ENCODE assay signal across 13 cellular contexts in the genomic region with DNA sequence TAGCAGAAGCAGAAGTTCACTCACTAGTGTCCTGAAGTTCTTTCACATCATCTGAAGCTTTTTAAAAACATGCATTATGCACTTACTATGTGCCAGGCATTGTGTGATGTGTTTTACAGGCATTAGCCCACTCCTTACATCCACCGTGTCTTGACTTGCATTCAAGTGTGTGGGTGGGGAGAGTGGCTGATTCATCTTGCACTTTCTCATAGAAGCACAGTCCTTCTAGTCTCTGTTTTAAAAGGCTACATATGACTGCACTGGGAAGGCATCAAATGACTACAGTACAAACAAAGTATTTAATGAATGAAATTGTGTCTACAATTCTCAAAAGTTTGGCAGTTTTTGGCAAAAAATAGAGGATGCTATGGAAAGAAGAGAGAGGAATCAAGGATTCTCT. TPM values are rescaled to one million over a fixed set of nuclear protein-coding genes. Genes with fewer than 3 reads are reported as not detected.
DNase-seq lines count a peak whose midpoint lies in the region; ATAC-seq and TF ChIP-seq lines count a peak whose summit lies in the region.
"Had no signal": no experiment of that assay in that cellular context is flagged by ENCODE, and none has a peak within 500 bp of the region (broad histone marks: within the 10 kb centered on the region; RNA-seq: fewer than 3 reads in every experiment).

No MANE protein-coding gene starts in this region.

- H3K36me3 Mint-ChIP-seq in activated CD4-positive, alpha-beta T cell treated with anti-CD3 and anti-CD28 coated beads, Interleukin-2, amount 10 ng/mL, durations not matched to agents 7 days and 5 days (ENCODE audit: low read depth), result no peaks in the 10 kb centered on the region
- peaks cover 40% of the 10 kb centered on the region for H3K36me3 Mint-ChIP-seq in nephron progenitor cell (ENCODE audit: low read depth)

- H3K4me3 Mint-ChIP-seq in activated CD4-positive, alpha-beta T cell treated with anti-CD3 and anti-CD28 coated beads, Interleukin-2, amount 10 ng/mL, durations not matched to agents 7 days and 5 days, result no peak overlapping the region
- H3K4me3 Mint-ChIP-seq in nephron progenitor cell, result no peak overlapping the region
- H3K4me3 Mint-ChIP-seq: nephron had no signal

- H3K4me1 Mint-ChIP-seq in activated CD4-positive, alpha-beta T cell treated with anti-CD3 and anti-CD28 coated beads, Interleukin-2, amount 10 ng/mL, durations not matched to agents 7 days and 5 days, result no peaks in the 10 kb centered on the region
- peaks cover 32% of the 10 kb centered on the region for H3K4me1 Mint-ChIP-seq in nephron progenitor cell
- H3K4me1 Mint-ChIP-seq: nephron had no signal

- no peak for TF ChIP-seq CTCF in nephron progenitor cell (IDR thresholded peaks at IDR 0.05)

- POLR2A ChIA-PET in activated CD4-positive, alpha-beta T cell treated with anti-CD3 and anti-CD28 coated beads, Interleukin-2, amount 10 ng/mL, durations not matched to agents 7 days and 5 days (lab: Charles Lee), result no interaction called here

- no peak overlapping the region for H3K27ac Mint-ChIP-seq in activated CD4-positive, alpha-beta T cell treated with anti-CD3 and anti-CD28 coated beads, Interleukin-2, amount 10 ng/mL, durations not matched to agents 7 days and 5 days
- H3K27ac Mint-ChIP-seq in nephron progenitor cell, result peak overlapping the region; percentile 66
- H3K27ac Mint-ChIP-seq: nephron had no signal

- CTCF ChIA-PET in activated CD4-positive, alpha-beta T cell treated with anti-CD3 and anti-CD28 coated beads, Interleukin-2, amount 10 ng/mL, durations not matched to agents 7 days and 5 days (lab: Charles Lee), result no interaction called here

- no peaks in the 10 kb centered on the region for H3K27me3 Mint-ChIP-seq in activated CD4-positive, alpha-beta T cell treated with anti-CD3 and anti-CD28 coated beads, Interleukin-2, amount 10 ng/mL, durations not matched to agents 7 days and 5 days
- peaks cover 4% of the 10 kb centered on the region for H3K27me3 Mint-ChIP-seq in nephron progenitor cell (ENCODE audit: low read depth, poor library complexity)

- DNase-seq in activated CD4-positive, alpha-beta T cell treated with anti-CD3 and anti-CD28 coated beads for 48 hours, result peak; percentile 11
- DNase-seq in activated CD4-positive, alpha-beta T cell treated with anti-CD3 and anti-CD28 coated beads, Interleukin-2, amount 10 ng/mL, durations not matched to agents 7 days and 5 days, result no peak
- DNase-seq in nephron progenitor cell (no peak), AG20443 (ENCODE audit: low spot score) (no peak), NCI-H128 (lab: John Stamatoyannopoulos, UW; ENCODE audit: unreplicated experiment) (no peak), NCI-H146 (lab: John Stamatoyannopoulos, UW) (no peak)
- DNase-seq: 8988T; islet precursor cell; NCI-H2107; stimulated activated CD8-positive, alpha-beta memory T cell treated with anti-CD3 and anti-CD28 coated beads, Interleukin-4, amount 100 ng/mL, for 48 hours had no signal

- peak; percentile 80 for ATAC-seq in HG02588 (IDR thresholded peaks at IDR 0.05; ENCODE audit: unreplicated experiment)
- ATAC-seq in HG03558 (IDR thresholded peaks at IDR 0.05; ENCODE audit: extremely low read depth, unreplicated experiment), result peak; percentile 51

- H3K9me3 Mint-ChIP-seq in activated CD4-positive, alpha-beta T cell treated with anti-CD3 and anti-CD28 coated beads, Interleukin-2, amount 10 ng/mL, durations not matched to agents 7 days and 5 days, result no peaks in the 10 kb centered on the region
- no peaks in the 10 kb centered on the region for H3K9me3 Mint-ChIP-seq in nephron progenitor cell
- H3K9me3 Mint-ChIP-seq: nephron had no signal

RNA-seq across cellular contexts. Expression of a gene that starts 21.6 kb away (rescaled TPM):
- not detected for total RNA-seq in activated CD4-positive, alpha-beta T cell treated with anti-CD3 and anti-CD28 coated beads, Interleukin-2, amount 10 ng/mL, durations not matched to agents 7 days and 5 days

RNA-seq across cellular contexts. Expression of a gene that starts 38.1 kb away (rescaled TPM):
- total RNA-seq in activated CD4-positive, alpha-beta T cell treated with anti-CD3 and anti-CD28 coated beads, Interleukin-2, amount 10 ng/mL, durations not matched to agents 7 days and 5 days, result not detected
